In genomic region chr11:44982496-44983062, GRCh38 we compare ENCODE assay signal across 23 cellular contexts.
"Had no signal": no experiment of that assay in that cellular context is flagged by ENCODE, and none has a peak within 500 bp of the region (broad histone marks: within the 10 kb centered on the region; RNA-seq: fewer than 3 reads in every experiment).

No MANE protein-coding gene starts in this region.

- ATAC-seq: effector memory CD8-positive, alpha-beta T cell; gastroesophageal sphincter; left ventricle myocardium superior; pancreas; psoas muscle; stimulated activated naive CD8-positive, alpha-beta T cell treated with anti-CD3 and anti-CD28 coated beads, Interleukin-15, Interleukin-2, amounts not matched to agents 100 U/mL and 50 U/mL, for 24 hours had no signal

- H3K9me3 ChIP-seq: gastroesophageal sphincter, pancreas, psoas muscle, thoracic aorta had no signal

- H3K27ac Mint-ChIP-seq: activated CD4-positive, alpha-beta memory T cell treated with anti-CD3 and anti-CD28 coated beads, Interleukin-2, amount 10 ng/mL, durations not matched to agents 7 days and 5 days; activated CD4-positive, alpha-beta T cell treated with anti-CD3 and anti-CD28 coated beads, Interleukin-2, amount 10 ng/mL, durations not matched to agents 24 days and 14 days; activated naive CD4-positive, alpha-beta T cell treated with anti-CD3 and anti-CD28 coated beads, Interleukin-2, amount 10 ng/mL, durations not matched to agents 7 days and 5 days; activated T-helper 1 cell treated with anti-CD3 and anti-CD28 coated beads, Interleukin-12 subunit alpha, Interleukin-12 subunit beta, Interleukin-2, Interleukin-4 antibody, amounts not matched to agents 30 ng/mL and 10 ng/mL and 1 ng/mL, durations not matched to agents 14 hours and 24 hours and 36 hours; nephron had no signal

- H3K4me2 ChIP-seq: hepatocyte had no signal

- H3K4me1 Mint-ChIP-seq: nephron had no signal

- H3K36me3 Mint-ChIP-seq: activated naive CD4-positive, alpha-beta T cell treated with anti-CD3 and anti-CD28 coated beads, Interleukin-2, amount 10 ng/mL, durations not matched to agents 7 days and 5 days had no signal

- H3K4me1 ChIP-seq: psoas muscle had no signal

- H3K9me3 Mint-ChIP-seq: activated CD4-positive, alpha-beta memory T cell treated with anti-CD3 and anti-CD28 coated beads, Interleukin-2, amount 10 ng/mL, durations not matched to agents 7 days and 5 days; activated CD4-positive, alpha-beta T cell treated with anti-CD3 and anti-CD28 coated beads, Interleukin-2, amount 10 ng/mL, durations not matched to agents 24 days and 14 days; activated naive CD4-positive, alpha-beta T cell treated with anti-CD3 and anti-CD28 coated beads, Interleukin-2, amount 10 ng/mL, durations not matched to agents 7 days and 5 days; activated T-helper 1 cell treated with anti-CD3 and anti-CD28 coated beads, Interleukin-12 subunit alpha, Interleukin-12 subunit beta, Interleukin-2, Interleukin-4 antibody, amounts not matched to agents 30 ng/mL and 10 ng/mL and 1 ng/mL, durations not matched to agents 14 hours and 24 hours and 36 hours; effector memory CD8-positive, alpha-beta T cell; nephron had no signal

- DNase-seq: activated CD4-positive, alpha-beta memory T cell treated with anti-CD3 and anti-CD28 coated beads, Interleukin-2, amount 10 ng/mL, durations not matched to agents 7 days and 5 days; activated CD4-positive, alpha-beta T cell treated with anti-CD3 and anti-CD28 coated beads, Interleukin-2, amount 10 ng/mL, durations not matched to agents 24 days and 14 days; activated CD4-positive, CD25-positive, alpha-beta regulatory T cell treated with anti-CD3 and anti-CD28 coated beads, Interleukin-2, amount 50 U/mL, for 72 hours; activated naive CD4-positive, alpha-beta T cell treated with anti-CD3 and anti-CD28 coated beads, Interleukin-2, amount 10 ng/mL, durations not matched to agents 7 days and 5 days; amniotic stem cell; brain microvascular endothelial cell; cortex of kidney; effector memory CD8-positive, alpha-beta T cell; islet precursor cell; left ventricle myocardium superior; psoas muscle; stimulated activated CD4-positive, alpha-beta T cell treated with anti-CD3 and anti-CD28 coated beads, Interleukin-2, amount 100 ng/mL, for 48 hours; stimulated activated naive CD8-positive, alpha-beta T cell treated with anti-CD3 and anti-CD28 coated beads, Interleukin-15, Interleukin-2, amounts not matched to agents 100 U/mL and 50 U/mL, for 24 hours; trophoblast cell had no signal

- H3K4me3 ChIP-seq: gastroesophageal sphincter, hepatocyte, pancreas, psoas muscle, thoracic aorta had no signal

- H3K27me3 ChIP-seq: brain microvascular endothelial cell, hepatocyte, pancreas had no signal

- H3K27me3 Mint-ChIP-seq: activated CD4-positive, alpha-beta memory T cell treated with anti-CD3 and anti-CD28 coated beads, Interleukin-2, amount 10 ng/mL, durations not matched to agents 7 days and 5 days; effector memory CD8-positive, alpha-beta T cell had no signal

- H2AFZ ChIP-seq: hepatocyte had no signal

- H3K36me3 ChIP-seq: brain microvascular endothelial cell, gastroesophageal sphincter, pancreas, thoracic aorta had no signal

- H3K27ac ChIP-seq: brain microvascular endothelial cell, gastroesophageal sphincter, hepatocyte, pancreas, psoas muscle, thoracic aorta had no signal

- FAIRE-seq: astrocyte, endothelial cell of umbilical vein, pancreas, urothelium cell line had no signal

- H3K4me3 Mint-ChIP-seq: activated CD4-positive, alpha-beta memory T cell treated with anti-CD3 and anti-CD28 coated beads, Interleukin-2, amount 10 ng/mL, durations not matched to agents 7 days and 5 days; activated CD4-positive, alpha-beta T cell treated with anti-CD3 and anti-CD28 coated beads, Interleukin-2, amount 10 ng/mL, durations not matched to agents 24 days and 14 days; activated naive CD4-positive, alpha-beta T cell treated with anti-CD3 and anti-CD28 coated beads, Interleukin-2, amount 10 ng/mL, durations not matched to agents 7 days and 5 days; activated T-helper 1 cell treated with anti-CD3 and anti-CD28 coated beads, Interleukin-12 subunit alpha, Interleukin-12 subunit beta, Interleukin-2, Interleukin-4 antibody, amounts not matched to agents 30 ng/mL and 10 ng/mL and 1 ng/mL, durations not matched to agents 14 hours and 24 hours and 36 hours; nephron had no signal
